Comparison of ENCODE assay signal across 14 cellular contexts in genomic region chr4:4637710-4638109, GRCh38.
DNase-seq lines count a peak whose midpoint lies in the region; ATAC-seq and TF ChIP-seq lines count a peak whose summit lies in the region.
"Had no signal": no experiment of that assay in that cellular context is flagged by ENCODE, and none has a peak within 500 bp of the region (broad histone marks: within the 10 kb centered on the region; RNA-seq: fewer than 3 reads in every experiment).

No MANE protein-coding gene starts in this region.

- CTCF ChIA-PET in MCF 10A (lab: Yijun Ruan, JAX), result no interaction called here

- H3K4me1 ChIP-seq in breast epithelium, result no peaks in the 10 kb centered on the region
- H3K4me1 ChIP-seq: adrenal gland had no signal

- H3K4me1 Mint-ChIP-seq in MCF 10A (ENCODE audit: insufficient read depth, unreplicated experiment), result peaks cover 14% of the 10 kb centered on the region
- peaks cover 2 to 9% of the 10 kb centered on the region in 2 donors for H3K4me1 Mint-ChIP-seq in stimulated activated naive B cell treated with anti-CD40 and anti-IgM and Interleukin-4, amounts not matched to agents 10 μg/mL and 1 μg/mL and 100 μg/mL, for 72 hours

- H3K27me3 Mint-ChIP-seq in MCF 10A (ENCODE audit: insufficient read depth, unreplicated experiment), result no peaks in the 10 kb centered on the region
- H3K27me3 Mint-ChIP-seq in stimulated activated naive B cell treated with anti-CD40 and anti-IgM and Interleukin-4, amounts not matched to agents 10 μg/mL and 1 μg/mL and 100 μg/mL, for 72 hours, result no peaks in the 10 kb centered on the region

- ATAC-seq in HG03342 (IDR thresholded peaks at IDR 0.05; ENCODE audit: unreplicated experiment), result peak; percentile 71
- ATAC-seq in stimulated activated naive B cell treated with anti-CD40 and anti-IgM and Interleukin-4, amounts not matched to agents 10 μg/mL and 1 μg/mL and 100 μg/mL, for 72 hours (replicated peaks), result no peak

- H3K36me3 Mint-ChIP-seq in MCF 10A (ENCODE audit: insufficient read depth, unreplicated experiment), result no peaks in the 10 kb centered on the region
- H3K36me3 Mint-ChIP-seq in stimulated activated naive B cell treated with anti-CD40 and anti-IgM and Interleukin-4, amounts not matched to agents 10 μg/mL and 1 μg/mL and 100 μg/mL, for 72 hours, result peaks cover 16 to 40% of the 10 kb centered on the region in 2 donors
- H3K36me3 Mint-ChIP-seq: mesothelial cell of epicardium had no signal

- TF ChIP-seq POLR2A in breast epithelium (IDR thresholded peaks at IDR 0.05), result no peak

- H3K27ac Mint-ChIP-seq in MCF 10A (ENCODE audit: low read depth, unreplicated experiment), result no peak overlapping the region
- no peak overlapping the region for H3K27ac Mint-ChIP-seq in stimulated activated naive B cell treated with anti-CD40 and anti-IgM and Interleukin-4, amounts not matched to agents 10 μg/mL and 1 μg/mL and 100 μg/mL, for 72 hours
- H3K27ac Mint-ChIP-seq: mesothelial cell of epicardium had no signal

- no TSS peak for BruUV-seq in MCF 10A (replicated peaks; lab: Mats Ljungman, UMichigan)

- H3K4me3 Mint-ChIP-seq in MCF 10A (ENCODE audit: unreplicated experiment), result no peak overlapping the region
- H3K4me3 Mint-ChIP-seq in stimulated activated naive B cell treated with anti-CD40 and anti-IgM and Interleukin-4, amounts not matched to agents 10 μg/mL and 1 μg/mL and 100 μg/mL, for 72 hours, result no peak overlapping the region
- H3K4me3 Mint-ChIP-seq: mesothelial cell of epicardium had no signal

- H3K36me3 ChIP-seq in breast epithelium (no peaks in the 10 kb centered on the region), WERI-Rb-1 (0 out of 2 replicates have a peak, but pooled peaks cover 3% of the 10 kb centered on the region)
- H3K36me3 ChIP-seq: adrenal gland, MG63 had no signal

- H3K4me3 ChIP-seq in breast epithelium (no peak overlapping the region), WERI-Rb-1 (ENCODE audit: low read depth, low read length) (no peak overlapping the region)
- H3K4me3 ChIP-seq: adrenal gland, MG63 had no signal

- POLR2A ChIA-PET in MCF 10A (lab: Yijun Ruan, JAX), result no interaction called here

- intact Hi-C loops in MCF 10A (cut with micrococcal nuclease), result no loop called here
- intact Hi-C loops in breast epithelium (cut with DNase I; ENCODE audit: low total_unique reads), result no loop called here

- no peaks in the 10 kb centered on the region for H3K9me3 ChIP-seq in breast epithelium
- H3K9me3 ChIP-seq in WERI-Rb-1 (ENCODE audit: severe bottlenecking), result no peaks in the 10 kb centered on the region
- H3K9me3 ChIP-seq: adrenal gland, MG63 had no signal

- peak; percentile 35 for DNase-seq in MCF 10A (ENCODE audit: unreplicated experiment)
- DNase-seq in breast epithelium (ENCODE audit: low spot score in 2 of 2), result no peak
- peak; percentile 59 for DNase-seq in GM20000 (ENCODE audit: low spot score)
- peak; percentile 31 for DNase-seq in renal cortical epithelial cell (ENCODE audit: low read depth)
- no peak for DNase-seq in GM10266 (ENCODE audit: extremely low spot score)
- no peak for DNase-seq in WERI-Rb-1
- DNase-seq in stimulated activated naive B cell treated with anti-CD40 and anti-IgM and Interleukin-4, amounts not matched to agents 10 μg/mL and 1 μg/mL and 100 μg/mL, for 72 hours, result no peak
- DNase-seq: adrenal gland, AML-193, dermis blood vessel endothelial cell, HCEC 1CT, MG63 had no signal

- no peaks in the 10 kb centered on the region for H3K27me3 ChIP-seq in breast epithelium
- H3K27me3 ChIP-seq in WERI-Rb-1 (ENCODE audit: insufficient read depth, low read depth, severe bottlenecking), result no peaks in the 10 kb centered on the region
- H3K27me3 ChIP-seq: adrenal gland, MG63 had no signal

- TF ChIP-seq CTCF in MCF 10A (IDR thresholded peaks at IDR 0.05; ENCODE audit: unreplicated experiment) (no peak), breast epithelium (IDR thresholded peaks at IDR 0.05) (no peak), GM20000 (IDR thresholded peaks at IDR 0.05; ENCODE audit: extremely low read depth, missing control alignments) (no peak), GM10266 (IDR thresholded peaks at IDR 0.05; ENCODE audit: control insufficient read depth, insufficient read depth, low read depth, missing control alignments) (no peak), WERI-Rb-1 (IDR thresholded peaks at IDR 0.05; ENCODE audit: low read depth, low read length) (no peak)

- H3K9me3 Mint-ChIP-seq in MCF 10A (ENCODE audit: unreplicated experiment), result no peaks in the 10 kb centered on the region
- H3K9me3 Mint-ChIP-seq in stimulated activated naive B cell treated with anti-CD40 and anti-IgM and Interleukin-4, amounts not matched to agents 10 μg/mL and 1 μg/mL and 100 μg/mL, for 72 hours, result peaks cover 10 to 11% of the 10 kb centered on the region in 2 donors
- H3K9me3 Mint-ChIP-seq: mesothelial cell of epicardium had no signal

- H3K27ac ChIP-seq in breast epithelium, result no peak overlapping the region
- no peak overlapping the region for H3K27ac ChIP-seq in WERI-Rb-1
- H3K27ac ChIP-seq: adrenal gland had no signal

Comparison
In these comparisons a context has a peak if more than half of its experiments do, and no peak if none do; other contexts are left out.
1. DNase-seq: peak in MCF 10A (single experiment), GM20000 (single experiment) and renal cortical epithelial cell (single experiment); none in breast epithelium (0 of 2), GM10266 (single experiment), WERI-Rb-1 (single experiment) and stimulated activated naive B cell treated with anti-CD40 and anti-IgM and Interleukin-4, amounts not matched to agents 10 μg/mL and 1 μg/mL and 100 μg/mL, for 72 hours (single experiment).